Comparison of ENCODE assay signal across 20 cellular contexts in the genomic region with DNA sequence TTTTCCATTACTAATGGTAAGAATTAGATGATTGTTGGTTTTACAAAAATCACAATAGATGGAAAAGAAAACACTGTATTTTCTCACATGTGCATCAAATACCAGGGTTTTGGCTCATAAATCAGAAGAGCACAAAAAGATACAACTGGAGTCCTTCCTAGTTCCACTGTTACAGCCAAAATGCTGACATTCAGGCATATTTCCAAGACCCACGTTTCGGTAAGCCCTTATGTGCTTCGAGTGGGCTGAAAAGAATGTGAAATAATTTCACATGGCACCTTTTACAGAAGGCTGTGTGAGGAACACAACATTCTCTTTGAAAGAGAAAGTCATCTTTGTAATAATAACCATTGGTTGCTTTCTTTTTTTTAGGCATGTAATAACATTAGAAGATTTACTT.
DNase-seq lines count a peak whose midpoint lies in the region; ATAC-seq, FAIRE-seq and TF ChIP-seq lines count a peak whose summit lies in the region.
"Had no signal": no experiment of that assay in that cellular context is flagged by ENCODE, and none has a peak within 500 bp of the region (broad histone marks: within the 10 kb centered on the region; RNA-seq: fewer than 3 reads in every experiment).

No MANE protein-coding gene starts in this region.

- H3K27ac ChIP-seq in mammary epithelial cell (ENCODE audit: insufficient read depth, low read depth, low read length) (no peak overlapping the region), parathyroid adenoma (peak overlapping the region; percentile 17), pancreas (no peak overlapping the region)
- H3K27ac ChIP-seq: 22Rv1, A549, BLaER1, HL-60 had no signal

- H2AFZ ChIP-seq in mammary epithelial cell (ENCODE audit: low read depth, low read length): peak overlapping the region; percentile 69
- peak overlapping the region; percentile 54 for H2AFZ ChIP-seq in parathyroid adenoma

- H4K20me1 ChIP-seq in mammary epithelial cell (ENCODE audit: insufficient read depth, low read length): no peaks in the 10 kb centered on the region
- H4K20me1 ChIP-seq: BLaER1 had no signal

- WGBS in mammary epithelial cell (ENCODE audit: low coverage, missing lambda C conversion rate): 4% methylated on average over 3 of the region's 3 CpGs
- WGBS in pancreas, 2 donors: 65 to 82% methylated on average over 3 of the region's 3 CpGs

- H3K9ac ChIP-seq in mammary epithelial cell (ENCODE audit: insufficient read depth, low read length) (no peak overlapping the region), parathyroid adenoma (no peak overlapping the region)
- H3K9ac ChIP-seq: BLaER1 had no signal

- CTCF ChIA-PET in mammary epithelial cell (lab: Charles Lee; ENCODE audit: low non-redundant PET) (no interaction called here), MCF 10A (lab: Yijun Ruan, JAX) (no interaction called here)

- no peak for ATAC-seq in pancreas
- ATAC-seq in HG02884 (IDR thresholded peaks at IDR 0.05; ENCODE audit: unreplicated experiment): no peak
- no peak for ATAC-seq in HG02588 (IDR thresholded peaks at IDR 0.05; ENCODE audit: unreplicated experiment)
- ATAC-seq: A549 had no signal

- H3K9me3 Mint-ChIP-seq in MCF 10A (ENCODE audit: unreplicated experiment): no peaks in the 10 kb centered on the region

- H3K79me2 ChIP-seq in mammary epithelial cell (ENCODE audit: insufficient read depth, low read length) (no peaks in the 10 kb centered on the region), parathyroid adenoma (no peaks in the 10 kb centered on the region)

- H3K4me3 ChIP-seq in mammary epithelial cell (replicated peaks in 1 of 3; ENCODE audit: insufficient read depth in 1 of 3, low read depth in 2 of 3, low read length in 3 of 3): no peak overlapping the region
- H3K4me3 ChIP-seq in parathyroid adenoma (ENCODE audit: low read depth, low read length): no peak overlapping the region
- no peak overlapping the region for H3K4me3 ChIP-seq in pancreas
- H3K4me3 ChIP-seq: A549, BLaER1 had no signal

- no peaks in the 10 kb centered on the region for H3K9me3 ChIP-seq in mammary epithelial cell (replicated peaks; ENCODE audit: insufficient read depth, low read length)
- H3K9me3 ChIP-seq in parathyroid adenoma (ENCODE audit: control insufficient read depth, low read length): no peaks in the 10 kb centered on the region
- H3K9me3 ChIP-seq in pancreas: no peaks in the 10 kb centered on the region
- H3K9me3 ChIP-seq: A549, BLaER1 had no signal

- H3K27me3 ChIP-seq in mammary epithelial cell (ENCODE audit: insufficient read depth, low read length) (no peaks in the 10 kb centered on the region), parathyroid adenoma (ENCODE audit: control insufficient read depth, insufficient read depth, low read length) (no peaks in the 10 kb centered on the region), pancreas (no peaks in the 10 kb centered on the region)
- H3K27me3 ChIP-seq: BLaER1 had no signal

- DNase-seq in mammary epithelial cell: no peak
- DNase-seq in MCF 10A (ENCODE audit: unreplicated experiment): no peak
- no peak for DNase-seq in pancreas
- no peak for DNase-seq in NCI-H226
- DNase-seq: AML-193; CD4-positive, alpha-beta memory T cell; DMS153; DMS79; GF-D8; GOT3; H7 had no signal

- H3K4me1 Mint-ChIP-seq in MCF 10A (ENCODE audit: insufficient read depth, unreplicated experiment): no peaks in the 10 kb centered on the region
- H3K4me1 Mint-ChIP-seq: CD14-positive monocyte; CD4-positive, alpha-beta memory T cell had no signal

- FAIRE-seq in endometrium (lab: Jason Lieb, UNC): peak; percentile 8
- FAIRE-seq in pancreas (lab: Jason Lieb, UNC): no peak

- no peaks in the 10 kb centered on the region for H3K4me1 ChIP-seq in mammary epithelial cell (ENCODE audit: insufficient read depth, low read length)
- H3K4me1 ChIP-seq in parathyroid adenoma: peaks cover 35% of the 10 kb centered on the region
- no peaks in the 10 kb centered on the region for H3K4me1 ChIP-seq in pancreas
- H3K4me1 ChIP-seq: A549, BLaER1 had no signal

- intact Hi-C loops in mammary epithelial cell (cut with micrococcal nuclease) (no loop called here), MCF 10A (cut with micrococcal nuclease) (no loop called here), pancreas (cut with DNase I) (no loop called here)

- in situ Hi-C loops in mammary epithelial cell (cut with MboI; ENCODE audit: low sequenced_read_pairs in 2 of 2): no loop called here

- H3K4me2 ChIP-seq in mammary epithelial cell (ENCODE audit: insufficient read depth, low read depth, low read length): no peak overlapping the region
- H3K4me2 ChIP-seq in parathyroid adenoma (ENCODE audit: low read length): no peak overlapping the region
- H3K4me2 ChIP-seq: A549, BLaER1 had no signal

- POLR2A ChIA-PET in MCF 10A (lab: Yijun Ruan, JAX): no interaction called here

- BruUV-seq in mammary epithelial cell (replicated peaks; lab: Mats Ljungman, UMichigan) (no TSS peak), MCF 10A (replicated peaks; lab: Mats Ljungman, UMichigan) (no TSS peak)

- no peaks in the 10 kb centered on the region for H3K27me3 Mint-ChIP-seq in MCF 10A (ENCODE audit: insufficient read depth, unreplicated experiment)
- H3K27me3 Mint-ChIP-seq: CD4-positive, alpha-beta memory T cell had no signal

- no peaks in the 10 kb centered on the region for H3K36me3 Mint-ChIP-seq in MCF 10A (ENCODE audit: insufficient read depth, unreplicated experiment)
- H3K36me3 Mint-ChIP-seq: CD14-positive monocyte had no signal

- no peaks in the 10 kb centered on the region for H3K36me3 ChIP-seq in mammary epithelial cell (ENCODE audit: insufficient read depth, low read length)
- no peaks in the 10 kb centered on the region for H3K36me3 ChIP-seq in parathyroid adenoma (ENCODE audit: control insufficient read depth, insufficient read depth, low read length)
- no peaks in the 10 kb centered on the region for H3K36me3 ChIP-seq in pancreas
- H3K36me3 ChIP-seq: BLaER1 had no signal

- dilution Hi-C loops in mammary epithelial cell (cut with HindIII; ENCODE audit: low sequenced_read_pairs): no loop called here

- no peak overlapping the region for H3K27ac Mint-ChIP-seq in MCF 10A (ENCODE audit: low read depth, unreplicated experiment)
- H3K27ac Mint-ChIP-seq: CD14-positive monocyte; CD4-positive, alpha-beta memory T cell had no signal

- no peak for TF ChIP-seq CTCF in mammary epithelial cell (conservative IDR thresholded peaks at IDR 0.05 in 1 of 2, IDR thresholded peaks at IDR 0.05 in 1 of 2; ENCODE audit: extremely low read depth in 1 of 2, insufficient read depth in 1 of 2, low read depth in 1 of 2, low read length in 2 of 2)
- no peak for TF ChIP-seq CTCF in MCF 10A (IDR thresholded peaks at IDR 0.05; ENCODE audit: unreplicated experiment)
- no peak for TF ChIP-seq CTCF in parathyroid adenoma (IDR thresholded peaks at IDR 0.05)
- no peak for TF ChIP-seq CTCF in pancreas (IDR thresholded peaks at IDR 0.05)

- H3K4me3 Mint-ChIP-seq in MCF 10A (ENCODE audit: unreplicated experiment): no peak overlapping the region
- H3K4me3 Mint-ChIP-seq: CD14-positive monocyte; CD4-positive, alpha-beta memory T cell had no signal
